In the genomic region with DNA sequence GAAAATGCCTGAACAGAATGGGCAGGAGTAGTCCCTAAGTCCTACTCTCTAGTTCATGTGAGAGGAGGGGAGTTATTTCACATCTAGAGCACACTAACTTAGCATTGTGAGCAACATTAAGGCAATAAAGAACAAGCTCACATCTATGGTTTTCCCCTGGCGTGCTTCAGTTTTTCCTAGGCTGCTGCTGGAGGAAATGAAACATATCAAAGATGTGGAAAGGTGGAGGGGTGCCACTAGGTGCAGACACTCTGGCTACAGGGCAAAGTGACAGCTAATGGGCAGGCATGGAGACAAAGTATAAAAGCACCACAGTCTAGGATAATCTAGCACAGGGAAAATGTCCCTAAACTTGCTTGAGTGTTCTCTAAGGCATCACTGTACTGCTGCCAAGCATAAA, we compare ENCODE assay signal across 31 cellular contexts. TPM values are rescaled to one million over a fixed set of nuclear protein-coding genes. Genes with fewer than 3 reads are reported as not detected.
"Had no signal": no experiment of that assay in that cellular context is flagged by ENCODE, and none has a peak within 500 bp of the region (broad histone marks: within the 10 kb centered on the region; RNA-seq: fewer than 3 reads in every experiment).

No MANE protein-coding gene starts in this region.

- H2AFZ ChIP-seq: neural progenitor cell, parathyroid adenoma had no signal

- DNase-seq: dermis blood vessel endothelial cell; effector memory CD8-positive, alpha-beta T cell; erythroblast; esophagus squamous epithelium; foreskin melanocyte; glutamatergic neuron; heart right ventricle; hippocampal formation; left cardiac atrium; left lung; mesenchymal stem cell; mucosa of descending colon; naive B cell; right lobe of liver; small intestine; stimulated activated CD4-positive, alpha-beta T cell treated with anti-CD3 and anti-CD28 coated beads, Interleukin-2, amount 100 ng/mL, for 24 hours; stimulated activated CD4-positive, alpha-beta T cell treated with anti-CD3 and anti-CD28 coated beads, Interleukin-4, amount 100 ng/mL, for 24 hours; stimulated activated naive CD4-positive, alpha-beta T cell treated with Interleukin-2 at 50 U/mL for 16 hours; upper lobe of right lung; uterus had no signal

- H3K4me1 Mint-ChIP-seq: mesothelial cell of epicardium; naive B cell; nephron; neural progenitor cell; stimulated activated effector memory CD8-positive, alpha-beta T cell treated with anti-CD3 and anti-CD28 coated beads, Interleukin-12 subunit alpha, Interleukin-12 subunit beta, amount 100 ng/mL, for 72 hours had no signal

- H3K4me2 ChIP-seq: neural progenitor cell had no signal

- H3K27me3 Mint-ChIP-seq: progenitor cell of endocrine pancreas had no signal

- H3K9me3 Mint-ChIP-seq: effector memory CD8-positive, alpha-beta T cell; mesothelial cell of epicardium; naive B cell; nephron; neural progenitor cell; stimulated activated effector memory CD8-positive, alpha-beta T cell treated with anti-CD3 and anti-CD28 coated beads, Interleukin-12 subunit alpha, Interleukin-12 subunit beta, amount 100 ng/mL, for 72 hours had no signal

- H3K27ac ChIP-seq: coronary artery, esophagus squamous epithelium, heart right ventricle, left lung, neural progenitor cell, parathyroid adenoma, right lobe of liver, thoracic aorta, tibial nerve, upper lobe of right lung, uterus had no signal

- H3K9me3 ChIP-seq: esophagus squamous epithelium, heart right ventricle, left lung, mucosa of descending colon, right lobe of liver, thoracic aorta, tibial nerve, upper lobe of right lung, uterus had no signal

- H3K4me3 ChIP-seq: coronary artery, esophagus squamous epithelium, heart right ventricle, left lung, mucosa of descending colon, neural progenitor cell, right lobe of liver, thoracic aorta, tibial nerve, upper lobe of right lung, uterus had no signal

- H3K4me1 ChIP-seq: esophagus squamous epithelium, heart right ventricle, left lung, neural progenitor cell, parathyroid adenoma, tibial nerve, upper lobe of right lung, uterus had no signal

- H3K9ac ChIP-seq: neural progenitor cell, parathyroid adenoma had no signal

- H3K36me3 Mint-ChIP-seq: mesothelial cell of epicardium; naive B cell; neural progenitor cell; stimulated activated effector memory CD8-positive, alpha-beta T cell treated with anti-CD3 and anti-CD28 coated beads, Interleukin-12 subunit alpha, Interleukin-12 subunit beta, amount 100 ng/mL, for 72 hours had no signal

- H3K79me2 ChIP-seq: parathyroid adenoma had no signal

- H3K27me3 ChIP-seq: esophagus squamous epithelium, left lung, neural progenitor cell, right lobe of liver, tibial nerve, upper lobe of right lung, uterus had no signal

- H3K27ac Mint-ChIP-seq: effector memory CD8-positive, alpha-beta T cell; mesothelial cell of epicardium; naive B cell; neural progenitor cell; progenitor cell of endocrine pancreas; stimulated activated effector memory CD8-positive, alpha-beta T cell treated with anti-CD3 and anti-CD28 coated beads, Interleukin-12 subunit alpha, Interleukin-12 subunit beta, amount 100 ng/mL, for 72 hours had no signal

- H3K4me3 Mint-ChIP-seq: effector memory CD8-positive, alpha-beta T cell; mesothelial cell of epicardium; naive B cell; nephron; neural progenitor cell; stimulated activated effector memory CD8-positive, alpha-beta T cell treated with anti-CD3 and anti-CD28 coated beads, Interleukin-12 subunit alpha, Interleukin-12 subunit beta, amount 100 ng/mL, for 72 hours had no signal

- ATAC-seq: effector memory CD8-positive, alpha-beta T cell; heart right ventricle; left cardiac atrium; left lung; mucosa of descending colon; right lobe of liver; stimulated activated effector memory CD8-positive, alpha-beta T cell treated with anti-CD3 and anti-CD28 coated beads, Interleukin-12 subunit alpha, Interleukin-12 subunit beta, amount 100 ng/mL, for 72 hours; upper lobe of right lung had no signal

- H3K36me3 ChIP-seq: esophagus squamous epithelium, heart right ventricle, left lung, neural progenitor cell, right lobe of liver, thoracic aorta, tibial nerve, upper lobe of right lung, uterus had no signal

RNA-seq across cellular contexts. Expression of gene PRG4, which starts 3.2 kb away (rescaled TPM):
- total RNA-seq: dermis blood vessel endothelial cell, kidney epithelial cell, lung microvascular endothelial cell, progenitor cell of endocrine pancreas had no signal
